Comparison of ENCODE assay signal across 33 cellular contexts in genomic region chr19:35607661-35608060, GRCh38. TPM values are rescaled to one million over a fixed set of nuclear protein-coding genes. Genes with fewer than 3 reads are reported as not detected.
"Had no signal": no experiment of that assay in that cellular context is flagged by ENCODE, and none has a peak within 500 bp of the region (broad histone marks: within the 10 kb centered on the region; RNA-seq: fewer than 3 reads in every experiment).

No MANE protein-coding gene starts in this region.

- H3K27me3 ChIP-seq: ascending aorta, cardiac muscle cell had no signal

- ATAC-seq: activated CD8-positive, alpha-beta memory T cell treated with anti-CD3 and anti-CD28 coated beads, Interleukin-2, amount 10 ng/mL, durations not matched to agents 7 days and 5 days; activated CD8-positive, alpha-beta T cell treated with anti-CD3 and anti-CD28 coated beads, Interleukin-2, amount 10 ng/mL, durations not matched to agents 7 days and 5 days; activated naive CD8-positive, alpha-beta T cell treated with anti-CD3 and anti-CD28 coated beads, Interleukin-2, amount 50 U/mL, for 24 hours; T-helper 17 cell had no signal

- H3K4me3 ChIP-seq: ascending aorta, cardiac muscle cell had no signal

- H3K36me3 ChIP-seq: ascending aorta, cardiac muscle cell had no signal

- H3K27ac ChIP-seq: ascending aorta, cardiac muscle cell, VCaP had no signal

- H3K9me3 ChIP-seq: ascending aorta had no signal

- FAIRE-seq: bronchial epithelial cell, colon, TTC549 had no signal

- DNase-seq: activated B cell treated with CpG ODN at 0.5 μM for 24 hours; activated CD4-positive, alpha-beta memory T cell treated with anti-CD3 and anti-CD28 coated beads for 36 hours; activated CD4-positive, alpha-beta T cell treated with anti-CD3 and anti-CD28 coated beads for 4 hours; activated CD4-positive, alpha-beta T cell treated with anti-CD3 and anti-CD28 coated beads, Interleukin-2, amount 10 ng/mL, durations not matched to agents 24 days and 14 days; activated CD4-positive, alpha-beta T cell treated with anti-CD3 and anti-CD28 coated beads, Interleukin-2, amount 50 U/mL, for 1 hour; activated CD4-positive, alpha-beta T cell treated with anti-CD3 and anti-CD28 coated beads, Interleukin-2, amount 50 U/mL, for 4 hours; activated CD4-positive, CD25-positive, alpha-beta regulatory T cell treated with anti-CD3 and anti-CD28 coated beads, Interleukin-2, amount 50 U/mL, for 72 hours; activated CD8-positive, alpha-beta memory T cell treated with anti-CD3 and anti-CD28 coated beads for 24 hours; activated CD8-positive, alpha-beta memory T cell treated with anti-CD3 and anti-CD28 coated beads, Interleukin-2, amount 10 ng/mL, durations not matched to agents 7 days and 5 days; activated CD8-positive, alpha-beta memory T cell treated with anti-CD3 and anti-CD28 coated beads, Interleukin-2, amount 50 U/mL, for 48 hours; activated effector memory CD4-positive, alpha-beta T cell treated with Interleukin-2 at 50 U/mL for 16 hours; activated gamma-delta T cell; activated naive CD4-positive, alpha-beta T cell treated with Interleukin-2 at 50 U/mL for 16 hours; activated naive CD8-positive, alpha-beta T cell treated with anti-CD3 and anti-CD28 coated beads, Interleukin-2, amount 10 ng/mL, durations not matched to agents 7 days and 5 days; activated naive CD8-positive, alpha-beta T cell treated with anti-CD3 and anti-CD28 coated beads, Interleukin-2, amount 50 U/mL, for 24 hours; activated T-cell treated with anti-CD3 and anti-CD28 coated beads, Interleukin-2, amount 50 U/mL, for 24 hours; activated T-cell treated with anti-CD3 and anti-CD28 coated beads, Interleukin-2, amount 50 U/mL, for 48 hours; amygdala; anterior cingulate cortex; central memory CD4-positive, alpha-beta T cell; T-helper 17 cell had no signal

RNA-seq across cellular contexts. Expression of gene PMIS2, which starts 21.7 kb away (rescaled TPM):
- total RNA-seq: activated B cell treated with CpG ODN at 0.5 μM for 24 hours; activated CD4-positive, alpha-beta memory T cell treated with anti-CD3 and anti-CD28 coated beads for 36 hours; activated CD4-positive, alpha-beta T cell treated with anti-CD3 and anti-CD28 coated beads, Interleukin-2, amount 10 ng/mL, durations not matched to agents 24 days and 14 days; activated CD8-positive, alpha-beta memory T cell treated with anti-CD3 and anti-CD28 coated beads, Interleukin-2, amount 10 ng/mL, durations not matched to agents 7 days and 5 days; activated CD8-positive, alpha-beta T cell treated with anti-CD3 and anti-CD28 coated beads, Interleukin-2, amount 10 ng/mL, durations not matched to agents 7 days and 5 days; activated naive CD8-positive, alpha-beta T cell treated with anti-CD3 and anti-CD28 coated beads, Interleukin-2, amount 10 ng/mL, durations not matched to agents 7 days and 5 days; activated T-helper 2 cell treated with anti-CD3 and anti-CD28 coated beads, Interferon-gamma antibody, Interleukin-2, Interleukin-4, amounts not matched to agents 10 μg/mL and 5 μg/mL and 100 μg/mL, durations not matched to agents 14 hours and 24 hours and 36 hours; ascending aorta; bronchial epithelial cell; cardiac muscle cell; cerebellum; T-helper 1 cell treated with Interleukin-12 subunit alpha and Interleukin-12 subunit beta and Interleukin-4 antibody, amounts not matched to agents 30 ng/mL and 1 ng/mL, for 36 hours; T-helper 17 cell; T-helper 2 cell treated with Interferon-gamma antibody and Interleukin-4, amounts not matched to agents 100 ng/mL and 5 ng/mL, for 36 hours had no signal
- polyA plus RNA-seq: adipose tissue, cardiac muscle cell had no signal

RNA-seq across cellular contexts. Expression of gene ETV2, which starts 33.9 kb away (rescaled TPM):
- total RNA-seq: activated B cell treated with CpG ODN at 0.5 μM for 24 hours; T-helper 1 cell treated with Interleukin-12 subunit alpha and Interleukin-12 subunit beta and Interleukin-4 antibody, amounts not matched to agents 30 ng/mL and 1 ng/mL, for 36 hours had no signal
